In the genomic region with DNA sequence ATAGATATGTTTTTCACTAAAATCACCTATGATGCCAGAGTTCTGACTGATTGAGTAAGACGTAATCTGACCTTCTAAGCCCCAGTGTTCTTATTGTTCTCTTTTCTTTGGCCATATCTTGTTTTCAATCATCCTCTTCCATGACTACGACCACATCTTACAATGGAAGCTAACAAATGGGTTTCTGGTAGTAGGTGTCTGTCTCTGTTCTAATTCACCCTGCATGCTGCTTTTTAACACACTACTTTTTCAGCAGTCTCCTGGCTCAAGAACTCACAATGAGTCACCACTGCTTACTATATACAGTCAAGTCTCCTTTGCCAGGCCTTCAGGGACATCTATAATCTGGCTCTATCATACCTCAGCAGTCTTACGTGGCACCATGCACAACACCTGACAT, we compare ENCODE assay signal across 17 cellular contexts.
"Had no signal": no experiment of that assay in that cellular context is flagged by ENCODE, and none has a peak within 500 bp of the region (broad histone marks: within the 10 kb centered on the region; RNA-seq: fewer than 3 reads in every experiment).

No MANE protein-coding gene starts in this region.

- ATAC-seq: activated T-helper 17 cell treated with anti-CD3 and anti-CD28 coated beads, Interleukin-2, amount 50 U/mL, for 72 hours; heart right ventricle; mucosa of descending colon; naive thymus-derived CD8-positive, alpha-beta T cell had no signal

- H3K9me3 Mint-ChIP-seq: activated CD4-positive, alpha-beta T cell treated with anti-CD3 and anti-CD28 coated beads, Interleukin-2, amount 10 ng/mL, durations not matched to agents 7 days and 5 days; activated naive CD4-positive, alpha-beta T cell treated with anti-CD3 and anti-CD28 coated beads for 36 hours; activated T-helper 17 cell treated with anti-CD3 and anti-CD28 coated beads, Interleukin-2, amount 50 U/mL, for 72 hours; naive thymus-derived CD8-positive, alpha-beta T cell had no signal

- H3K4me3 Mint-ChIP-seq: activated CD4-positive, alpha-beta T cell treated with anti-CD3 and anti-CD28 coated beads, Interleukin-2, amount 10 ng/mL, durations not matched to agents 7 days and 5 days; activated naive CD4-positive, alpha-beta T cell treated with anti-CD3 and anti-CD28 coated beads for 36 hours; activated T-helper 17 cell treated with anti-CD3 and anti-CD28 coated beads, Interleukin-2, amount 50 U/mL, for 72 hours; naive thymus-derived CD8-positive, alpha-beta T cell had no signal

- H3K4me1 Mint-ChIP-seq: activated CD4-positive, alpha-beta T cell treated with anti-CD3 and anti-CD28 coated beads, Interleukin-2, amount 10 ng/mL, durations not matched to agents 7 days and 5 days had no signal

- H3K27ac Mint-ChIP-seq: activated CD4-positive, alpha-beta T cell treated with anti-CD3 and anti-CD28 coated beads, Interleukin-2, amount 10 ng/mL, durations not matched to agents 7 days and 5 days; activated naive CD4-positive, alpha-beta T cell treated with anti-CD3 and anti-CD28 coated beads for 36 hours; activated T-helper 17 cell treated with anti-CD3 and anti-CD28 coated beads, Interleukin-2, amount 50 U/mL, for 72 hours; naive thymus-derived CD8-positive, alpha-beta T cell had no signal

- H3K27me3 Mint-ChIP-seq: activated CD4-positive, alpha-beta T cell treated with anti-CD3 and anti-CD28 coated beads, Interleukin-2, amount 10 ng/mL, durations not matched to agents 7 days and 5 days; activated T-helper 17 cell treated with anti-CD3 and anti-CD28 coated beads, Interleukin-2, amount 50 U/mL, for 72 hours; naive thymus-derived CD8-positive, alpha-beta T cell had no signal

- FAIRE-seq: frontal cortex, islet of Langerhans, small intestine had no signal

- DNase-seq: activated CD4-positive, alpha-beta T cell treated with anti-CD3 and anti-CD28 coated beads, Interleukin-2, amount 10 ng/mL, durations not matched to agents 7 days and 5 days; activated CD4-positive, CD25-positive, alpha-beta regulatory T cell; activated naive CD4-positive, alpha-beta T cell treated with anti-CD3 and anti-CD28 coated beads for 36 hours; activated T-cell treated with anti-CD3 and anti-CD28 coated beads for 4 hours; caudate nucleus; effector CD4-positive, alpha-beta T cell; heart right ventricle; mucosa of descending colon; naive thymus-derived CD8-positive, alpha-beta T cell; small intestine; tibial artery; uterus had no signal

- H3K4me3 ChIP-seq: coronary artery, heart right ventricle, mucosa of descending colon, right atrium auricular region, tibial artery, uterus had no signal
